Comparison of ENCODE assay signal across 8 cellular contexts in genomic region chr3:110814170-110815007, GRCh38.
DNase-seq lines count a peak whose midpoint lies in the region; ATAC-seq and TF ChIP-seq lines count a peak whose summit lies in the region.

No MANE protein-coding gene starts in this region.

- TF ChIP-seq CTCF in AG04450 (IDR thresholded peaks at IDR 0.05; ENCODE audit: low read depth, low read length) (no peak), gastroesophageal sphincter (IDR thresholded peaks at IDR 0.05) (no peak)

- ATAC-seq in GM19351 (IDR thresholded peaks at IDR 0.05; ENCODE audit: unreplicated experiment) (peak; percentile 85), HG03196 (IDR thresholded peaks at IDR 0.05; ENCODE audit: unreplicated experiment) (peak; percentile 82), aorta (ENCODE audit: low FRiP score) (no peak), gastroesophageal sphincter (no peak)

- H3K27me3 Mint-ChIP-seq in activated CD4-positive, alpha-beta memory T cell treated with anti-CD3 and anti-CD28 coated beads for 36 hours = peaks cover 15% of the 10 kb centered on the region

- H3K9me3 ChIP-seq in AG04450 (ENCODE audit: control insufficient read depth, insufficient read depth, low read length) (peaks cover 5% of the 10 kb centered on the region), aorta (ENCODE audit: control insufficient read depth, low read length) (no peaks in the 10 kb centered on the region), gastroesophageal sphincter (no peaks in the 10 kb centered on the region)

- peak overlapping the region; percentile 78 for H3K27ac Mint-ChIP-seq in activated CD4-positive, alpha-beta memory T cell treated with anti-CD3 and anti-CD28 coated beads for 36 hours

- H3K9me3 Mint-ChIP-seq in activated CD4-positive, alpha-beta memory T cell treated with anti-CD3 and anti-CD28 coated beads for 36 hours = no peaks in the 10 kb centered on the region

- TF ChIP-seq EP300 in gastroesophageal sphincter (IDR thresholded peaks at IDR 0.05) = no peak

- CTCF ChIA-PET in AG04450 (lab: Charles Lee) = interaction anchor here (1.7 kb wide), 1 partner anchor 266 kb away, joined by 4 read pairs; no protein-coding TSS in a partner anchor
- CTCF ChIA-PET in activated CD4-positive, alpha-beta memory T cell treated with anti-CD3 and anti-CD28 coated beads for 36 hours (lab: Charles Lee) = interaction anchor here (0.6 to 0.7 kb wide), 2 partner anchors 339 to 425 kb away, joined by 3 read pairs; no protein-coding TSS in a partner anchor

- peak; percentile 81 for DNase-seq in AG04450 (ENCODE audit: low read depth, low spot score)
- peak; percentile 81 for DNase-seq in activated CD4-positive, alpha-beta memory T cell treated with anti-CD3 and anti-CD28 coated beads for 36 hours
- DNase-seq in kidney glomerular epithelial cell (lab: John Stamatoyannopoulos, UW) = peak; percentile 51
- DNase-seq in aorta = no peak
- no peak for DNase-seq in NCI-H1105 treated with DMSO at 0.1 percent for 48 hours (lab: John Stamatoyannopoulos, UW)

- H3K27ac ChIP-seq in AG04450 (ENCODE audit: low read depth, low read length) = peak overlapping the region; percentile 87
- no peak overlapping the region for H3K27ac ChIP-seq in aorta (ENCODE audit: low read depth in 1 of 2, low read length in 2 of 2)
- no peak overlapping the region for H3K27ac ChIP-seq in gastroesophageal sphincter

- peaks cover 19% of the 10 kb centered on the region for H3K4me1 Mint-ChIP-seq in activated CD4-positive, alpha-beta memory T cell treated with anti-CD3 and anti-CD28 coated beads for 36 hours (ENCODE audit: low read depth)

- H3K27me3 ChIP-seq in AG04450 (ENCODE audit: control insufficient read depth, insufficient read depth, low read length) (no peaks in the 10 kb centered on the region), aorta (ENCODE audit: control insufficient read depth in 1 of 2, insufficient read depth in 2 of 2, low read length in 1 of 2) (no peaks in the 10 kb centered on the region), gastroesophageal sphincter (no peaks in the 10 kb centered on the region)

- H3K4me3 ChIP-seq in AG04450 (ENCODE audit: low read depth, low read length) (no peak overlapping the region; the same call in 1 of the 2 replicates), aorta (ENCODE audit: low read length in 2 of 2) (no peak overlapping the region), gastroesophageal sphincter (no peak overlapping the region)

- peak overlapping the region; percentile 12 for H3K4me3 Mint-ChIP-seq in activated CD4-positive, alpha-beta memory T cell treated with anti-CD3 and anti-CD28 coated beads for 36 hours

- no peaks in the 10 kb centered on the region for H3K36me3 Mint-ChIP-seq in activated CD4-positive, alpha-beta memory T cell treated with anti-CD3 and anti-CD28 coated beads for 36 hours

- intact Hi-C loops in activated CD4-positive, alpha-beta memory T cell treated with anti-CD3 and anti-CD28 coated beads for 36 hours (cut with micrococcal nuclease) = loop anchor here (1.0 to 10.0 kb wide), 9 partner anchors 257 to 1240 kb away; partner anchors contain the start of genes CD96 and NECTIN3
- intact Hi-C loops in aorta (cut with DNase I) = no loop called here

- H3K4me1 ChIP-seq in aorta (ENCODE audit: control insufficient read depth in 1 of 2, insufficient read depth in 2 of 2, low read length in 2 of 2) (no peaks in the 10 kb centered on the region), gastroesophageal sphincter (no peaks in the 10 kb centered on the region)

- WGBS in aorta, 2 donors = 83 to 85% methylated on average over 5 of the region's 5 CpGs
- 60 to 93% methylated on average over 5 of the region's 5 CpGs for WGBS in gastroesophageal sphincter (ENCODE audit: low coverage in 1 of 2), 2 donors

- no peaks in the 10 kb centered on the region for H3K36me3 ChIP-seq in aorta (ENCODE audit: control insufficient read depth in 1 of 2, insufficient read depth in 2 of 2, low read length in 1 of 2)
- H3K36me3 ChIP-seq in gastroesophageal sphincter = no peaks in the 10 kb centered on the region

- TF ChIP-seq POLR2A in gastroesophageal sphincter (IDR thresholded peaks at IDR 0.05) = no peak

- POLR2A ChIA-PET in AG04450 (lab: Yijun Ruan, JAX) = interaction anchor here (1.1 to 1.8 kb wide), 3 partner anchors 41 to 287 kb away, joined by 3 to 11 read pairs (median 8); partner anchors contain the start of gene NECTIN3
- POLR2A ChIA-PET in activated CD4-positive, alpha-beta memory T cell treated with anti-CD3 and anti-CD28 coated beads for 36 hours (lab: Charles Lee) = interaction anchor here (1.0 to 1.4 kb wide), 4 partner anchors 425 to 780 kb away, joined by 3 to 4 read pairs (median 3); partner anchors contain the start of gene ZBED2

Comparison
In these comparisons a context has a peak if more than half of its experiments do, and no peak if none do; other contexts are left out.
1. DNase-seq: peak in AG04450 (single experiment), activated CD4-positive, alpha-beta memory T cell treated with anti-CD3 and anti-CD28 coated beads for 36 hours (single experiment) and kidney glomerular epithelial cell (single experiment); none in aorta (0 of 2) and NCI-H1105 treated with DMSO at 0.1 percent for 48 hours (single experiment).
2. ATAC-seq: peak in GM19351 (single experiment) and HG03196 (single experiment); none in aorta (single experiment) and gastroesophageal sphincter (single experiment).